In the genomic region with DNA sequence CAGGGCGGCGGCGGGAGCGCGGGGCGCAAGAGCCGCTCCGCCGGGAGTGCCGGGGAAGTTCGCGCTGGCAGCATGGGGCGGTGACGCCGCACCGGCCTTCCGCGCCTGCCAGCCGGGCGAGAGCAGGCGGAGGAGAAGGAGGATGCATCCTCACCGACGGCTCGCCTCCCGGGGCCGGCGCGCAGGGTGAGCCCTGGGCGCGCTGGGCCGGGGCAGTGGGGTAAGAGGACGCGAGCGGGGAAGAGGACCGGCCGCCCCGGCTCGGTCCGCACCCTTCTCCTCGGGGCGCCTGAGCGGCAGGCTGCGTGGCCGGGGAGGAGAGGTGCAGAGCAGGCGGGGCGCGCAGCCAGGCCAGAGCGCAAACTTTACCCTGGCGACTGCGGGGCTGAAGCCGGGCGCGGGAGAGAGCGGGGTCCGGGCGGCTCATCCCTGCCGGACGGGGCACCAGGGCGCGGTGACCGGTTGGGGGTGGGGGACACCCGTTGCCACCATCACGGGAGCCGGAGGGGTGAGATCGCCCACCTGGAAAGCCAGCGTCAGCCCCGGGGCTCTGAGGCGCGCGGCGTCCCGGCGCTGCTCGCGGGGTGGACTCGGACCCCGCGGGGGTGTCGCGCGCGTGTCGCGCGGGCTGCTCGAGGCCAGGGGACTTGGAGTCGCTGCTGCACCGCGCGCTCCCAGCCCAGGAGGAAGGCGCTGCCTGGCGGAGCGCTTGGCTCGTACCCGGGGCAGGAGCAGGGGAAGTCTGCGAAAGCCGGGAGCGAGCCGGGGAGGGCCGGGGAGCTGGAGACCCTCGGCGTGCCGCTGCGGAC, we compare ENCODE assay signal across 13 cellular contexts. TPM values are rescaled to one million over a fixed set of nuclear protein-coding genes. Genes with fewer than 3 reads are reported as not detected.
DNase-seq lines count a peak whose midpoint lies in the region; ATAC-seq and TF ChIP-seq lines count a peak whose summit lies in the region.
"Had no signal": no experiment of that assay in that cellular context is flagged by ENCODE, and none has a peak within 500 bp of the region (broad histone marks: within the 10 kb centered on the region; RNA-seq: fewer than 3 reads in every experiment).

No MANE protein-coding gene starts in this region.

- no peaks in the 10 kb centered on the region for H3K36me3 ChIP-seq in BLaER1 treated with 17β-estradiol and CSF1 and Interleukin-3, amounts not matched to agents 10 nM and 100 nM
- no peaks in the 10 kb centered on the region for H3K36me3 ChIP-seq in osteoblast (ENCODE audit: insufficient read depth, low read length)

- H3K27ac ChIP-seq in BLaER1 treated with 17β-estradiol and CSF1 and Interleukin-3, amounts not matched to agents 10 nM and 100 nM = no peak overlapping the region
- no peak overlapping the region for H3K27ac ChIP-seq in foreskin keratinocyte
- no peak overlapping the region for H3K27ac ChIP-seq in osteoblast (ENCODE audit: low read depth, low read length)
- H3K27ac ChIP-seq in substantia nigra (ENCODE audit: low read depth, low read length, poor library complexity, severe bottlenecking) = no peak overlapping the region

- H3K4me3 ChIP-seq in BLaER1 treated with 17β-estradiol and CSF1 and Interleukin-3, amounts not matched to agents 10 nM and 100 nM = peak overlapping the region in 8 of 10 experiments; percentile 23 to 48 (median 41); a peak in 11 of 20 replicates
- H3K4me3 ChIP-seq in HFF-Myc (replicated peaks; ENCODE audit: low read depth, low read length) (peak overlapping the region; percentile 29), osteoblast (ENCODE audit: insufficient read depth, low read length) (no peak overlapping the region)

- H3K79me2 ChIP-seq in osteoblast (ENCODE audit: insufficient read depth, low read length) = no peaks in the 10 kb centered on the region

- H2AFZ ChIP-seq in osteoblast (ENCODE audit: low read length) = no peak overlapping the region

- H3K4me2 ChIP-seq in BLaER1 treated with 17β-estradiol and CSF1 and Interleukin-3, amounts not matched to agents 10 nM and 100 nM = peak overlapping the region; percentile 47 to 82 (median 67)
- no peak overlapping the region for H3K4me2 ChIP-seq in osteoblast (ENCODE audit: insufficient read depth, low read length)

- TF ChIP-seq CTCF in HFF-Myc (IDR thresholded peaks at IDR 0.05; ENCODE audit: low read depth, low read length, missing control alignments) (no peak), foreskin keratinocyte (conservative IDR thresholded peaks at IDR 0.05) (no peak), osteoblast (IDR thresholded peaks at IDR 0.05; ENCODE audit: extremely low read depth, low read depth, low read length) (no peak)

- peaks cover 16 to 20% (median 17%) of the 10 kb centered on the region in 11 experiments; a peak in 21 of 22 replicates for H3K27me3 ChIP-seq in BLaER1 treated with 17β-estradiol and CSF1 and Interleukin-3, amounts not matched to agents 10 nM and 100 nM
- H3K27me3 ChIP-seq in foreskin keratinocyte (peaks cover 45% of the 10 kb centered on the region), osteoblast (ENCODE audit: insufficient read depth, low read length) (peaks cover 14% of the 10 kb centered on the region)

- peak overlapping the region in 2 of 11 experiments; percentile 26 to 33; a peak in 2 of 22 replicates for H3K9ac ChIP-seq in BLaER1 treated with 17β-estradiol and CSF1 and Interleukin-3, amounts not matched to agents 10 nM and 100 nM

- ATAC-seq in foreskin keratinocyte = peak; percentile 14

- DNase-seq in HFF-Myc (ENCODE audit: extremely low read depth, low read depth) (no peak), foreskin keratinocyte (no peak), osteoblast (ENCODE audit: insufficient read length, low spot score, missing footprints) (peak; percentile 70), amniotic stem cell (lab: John Stamatoyannopoulos, UW) (no peak), substantia nigra (lab: John Stamatoyannopoulos, UW) (no peak), germinal center (ENCODE audit: low spot score) (no peak), midbrain (lab: John Stamatoyannopoulos, UW) (no peak)
- DNase-seq: activated naive CD8-positive, alpha-beta T cell treated with anti-CD3 and anti-CD28 coated beads for 36 hours had no signal

- H3K9me3 ChIP-seq in BLaER1 treated with 17β-estradiol and CSF1 and Interleukin-3, amounts not matched to agents 10 nM and 100 nM (replicated peaks in 1 of 11) = peaks cover 0 to 10% (median 0%) of the 10 kb centered on the region in 11 experiments; a peak in 3 of 22 replicates
- no peaks in the 10 kb centered on the region for H3K9me3 ChIP-seq in osteoblast (ENCODE audit: low read depth, low read length)

- no peaks in the 10 kb centered on the region for H4K20me1 ChIP-seq in BLaER1 treated with 17β-estradiol and CSF1 and Interleukin-3, amounts not matched to agents 10 nM and 100 nM
- no peaks in the 10 kb centered on the region for H4K20me1 ChIP-seq in osteoblast (ENCODE audit: insufficient read depth, low read length)

- H3K4me1 ChIP-seq in BLaER1 treated with 17β-estradiol and CSF1 and Interleukin-3, amounts not matched to agents 10 nM and 100 nM = peaks cover 0 to 10% (median 0%) of the 10 kb centered on the region in 10 experiments; a peak in 5 of 20 replicates
- H3K4me1 ChIP-seq in foreskin keratinocyte (no peaks in the 10 kb centered on the region), osteoblast (ENCODE audit: insufficient read depth, low read length) (no peaks in the 10 kb centered on the region)

RNA-seq across cellular contexts. Expression of gene GABRA5, which starts 0.5 kb away (rescaled TPM):
- total RNA-seq in foreskin keratinocyte (not detected in 2 replicates), osteoblast (not detected in 2 replicates)
- polyA plus RNA-seq in foreskin keratinocyte = not detected in 2 replicates
- total RNA-seq: activated naive CD8-positive, alpha-beta T cell treated with anti-CD3 and anti-CD28 coated beads for 36 hours; glomerular endothelial cell; HepG2; OCI-LY7; T-helper 2 cell treated with Interferon-gamma antibody and Interleukin-4, amounts not matched to agents 100 ng/mL and 5 ng/mL, for 36 hours had no signal
- polyA plus RNA-seq: HepG2 had no signal
